In genomic region chr7:76166404-76167255, GRCh38 we compare ENCODE assay signal across 8 cellular contexts. TPM values are rescaled to one million over a fixed set of nuclear protein-coding genes. Genes with fewer than 3 reads are reported as not detected.
DNase-seq lines count a peak whose midpoint lies in the region; ATAC-seq and TF ChIP-seq lines count a peak whose summit lies in the region.

No MANE protein-coding gene starts in this region.

- peak overlapping the region; percentile 84 to 92 (median 90) for H3K4me3 Mint-ChIP-seq in naive thymus-derived CD4-positive, alpha-beta T cell
- peak overlapping the region; percentile 72 for H3K4me3 Mint-ChIP-seq in stimulated activated effector memory CD8-positive, alpha-beta T cell treated with anti-CD3 and anti-CD28 coated beads, Interleukin-12 subunit alpha, Interleukin-12 subunit beta, amount 100 ng/mL, for 72 hours

- H3K36me3 Mint-ChIP-seq in naive thymus-derived CD4-positive, alpha-beta T cell: no peaks in the 10 kb centered on the region
- H3K36me3 Mint-ChIP-seq in stimulated activated effector memory CD8-positive, alpha-beta T cell treated with anti-CD3 and anti-CD28 coated beads, Interleukin-12 subunit alpha, Interleukin-12 subunit beta, amount 100 ng/mL, for 72 hours: peaks cover 6% of the 10 kb centered on the region

- no peaks in the 10 kb centered on the region for H3K79me2 ChIP-seq in DOHH2 (ENCODE audit: control insufficient read depth, low read length)
- H3K79me2 ChIP-seq in GM23248 (ENCODE audit: insufficient read depth): no peaks in the 10 kb centered on the region

- peak overlapping the region; percentile 79 to 99 (median 97) for H3K27ac Mint-ChIP-seq in naive thymus-derived CD4-positive, alpha-beta T cell
- peak overlapping the region; percentile 76 for H3K27ac Mint-ChIP-seq in stimulated activated effector memory CD8-positive, alpha-beta T cell treated with anti-CD3 and anti-CD28 coated beads, Interleukin-12 subunit alpha, Interleukin-12 subunit beta, amount 100 ng/mL, for 72 hours

- H3K9ac ChIP-seq in GM23248: peak overlapping the region; percentile 63

- intact Hi-C loops in naive thymus-derived CD4-positive, alpha-beta T cell (cut with micrococcal nuclease): loop anchor here (1.0 to 2.0 kb wide), 10 partner anchors 12 to 1370 kb away; partner anchors contain the start of genes MDH2 (in 2 of the 2), RHBDD2 (in 2 of the 2), YWHAG (in 2 of the 2) and PTPN12 (in 1 of the 2)

- H3K27ac ChIP-seq in DOHH2 (ENCODE audit: low read depth, low read length): no peak overlapping the region
- H3K27ac ChIP-seq in GM23248: peak overlapping the region; percentile 61
- H3K27ac ChIP-seq in RWPE1: peak overlapping the region; percentile 78
- peak overlapping the region; percentile 84 for H3K27ac ChIP-seq in naive thymus-derived CD4-positive, alpha-beta T cell (ENCODE audit: low read depth, low read length)

- H3K27me3 Mint-ChIP-seq in naive thymus-derived CD4-positive, alpha-beta T cell: no peaks in the 10 kb centered on the region

- no peaks in the 10 kb centered on the region for H3K9me3 Mint-ChIP-seq in naive thymus-derived CD4-positive, alpha-beta T cell
- H3K9me3 Mint-ChIP-seq in stimulated activated effector memory CD8-positive, alpha-beta T cell treated with anti-CD3 and anti-CD28 coated beads, Interleukin-12 subunit alpha, Interleukin-12 subunit beta, amount 100 ng/mL, for 72 hours: no peaks in the 10 kb centered on the region

- H3K4me1 Mint-ChIP-seq in naive thymus-derived CD4-positive, alpha-beta T cell: peaks cover 0 to 14% (median 6%) of the 10 kb centered on the region in 7 donors
- H3K4me1 Mint-ChIP-seq in stimulated activated effector memory CD8-positive, alpha-beta T cell treated with anti-CD3 and anti-CD28 coated beads, Interleukin-12 subunit alpha, Interleukin-12 subunit beta, amount 100 ng/mL, for 72 hours: no peaks in the 10 kb centered on the region

- H3K9me3 ChIP-seq in DOHH2 (ENCODE audit: control insufficient read depth, insufficient read depth, low read length): no peaks in the 10 kb centered on the region
- no peaks in the 10 kb centered on the region for H3K9me3 ChIP-seq in GM23248 (ENCODE audit: low read depth)
- no peaks in the 10 kb centered on the region for H3K9me3 ChIP-seq in naive thymus-derived CD4-positive, alpha-beta T cell (ENCODE audit: control insufficient read depth in 2 of 3, low read length in 3 of 3)

- 1 to 2% methylated on average over 60 to 63 of the region's 67 CpGs for WGBS in GM23248 (ENCODE audit: low coverage in 1 of 2, low lambda C conversion rate in 2 of 2, missing lambda C conversion rate in 2 of 2), 2 experiments

- no peak for TF ChIP-seq CTCF in DOHH2 (IDR thresholded peaks at IDR 0.05; ENCODE audit: low read depth, low read length, poor library complexity, severe bottlenecking)
- no peak for TF ChIP-seq CTCF in RWPE1 (conservative IDR thresholded peaks at IDR 0.05; ENCODE audit: low read depth)
- peak; percentile 2 for TF ChIP-seq CTCF in fibroblast of mammary gland (conservative IDR thresholded peaks at IDR 0.05; ENCODE audit: control insufficient read depth, insufficient read depth, low read depth, low read length)

- DNase-seq in GM23248 (peak; percentile 99), LHCN-M2 (ENCODE audit: low read depth) (peak; percentile 96), RWPE1 (ENCODE audit: low spot score) (peak; percentile 96), fibroblast of mammary gland (ENCODE audit: low read depth) (peak; percentile 94)
- peak; percentile 88 for DNase-seq in activated T-helper 9 cell treated with anti-CD3 and anti-CD28 coated beads, Interleukin-2, amount 50 U/mL, for 16 hours (ENCODE audit: low read depth)
- DNase-seq in naive thymus-derived CD4-positive, alpha-beta T cell: peak; percentile 90 to 95 (median 94)
- peak; percentile 94 to 97 for DNase-seq in stimulated activated effector memory CD8-positive, alpha-beta T cell treated with anti-CD3 and anti-CD28 coated beads, Interleukin-12 subunit alpha, Interleukin-12 subunit beta, amount 100 ng/mL, for 72 hours (ENCODE audit: low spot score in 2 of 2)

- no peaks in the 10 kb centered on the region for H3F3A ChIP-seq in DOHH2 (ENCODE audit: control insufficient read depth, insufficient read depth)
- H3F3A ChIP-seq in GM23248 (ENCODE audit: insufficient read depth): no peaks in the 10 kb centered on the region

- H4K20me1 ChIP-seq in DOHH2 (ENCODE audit: control insufficient read depth, insufficient read depth, low read depth, low read length) (no peaks in the 10 kb centered on the region), GM23248 (ENCODE audit: insufficient read depth) (no peaks in the 10 kb centered on the region)

- peak overlapping the region; percentile 98 for H2AFZ ChIP-seq in GM23248

- H3K36me3 ChIP-seq in DOHH2 (ENCODE audit: control insufficient read depth, low read length) (no peaks in the 10 kb centered on the region), GM23248 (ENCODE audit: low read depth) (no peaks in the 10 kb centered on the region)
- peaks cover 0 to 3% (median 0%) of the 10 kb centered on the region in 3 experiments for H3K36me3 ChIP-seq in naive thymus-derived CD4-positive, alpha-beta T cell (ENCODE audit: control insufficient read depth in 2 of 3, insufficient read depth in 3 of 3, low read length in 3 of 3)

- peak overlapping the region; percentile 70 for H3K4me3 ChIP-seq in DOHH2 (ENCODE audit: low read length)
- peak overlapping the region; percentile 67 for H3K4me3 ChIP-seq in GM23248
- peak overlapping the region; percentile 68 for H3K4me3 ChIP-seq in fibroblast of mammary gland (ENCODE audit: control insufficient read depth, low read depth, low read length)
- peak overlapping the region; percentile 96 for H3K4me3 ChIP-seq in naive thymus-derived CD4-positive, alpha-beta T cell (ENCODE audit: low read length)

- H3K4me1 ChIP-seq in DOHH2 (ENCODE audit: control insufficient read depth, low read length): peaks cover 9% of the 10 kb centered on the region
- no peaks in the 10 kb centered on the region for H3K4me1 ChIP-seq in GM23248 (ENCODE audit: insufficient read depth)
- H3K4me1 ChIP-seq in naive thymus-derived CD4-positive, alpha-beta T cell (ENCODE audit: control insufficient read depth in 2 of 2, insufficient read depth in 2 of 2, low read length in 2 of 2): peaks cover 0 to 4% of the 10 kb centered on the region in 2 donors

- peak overlapping the region; percentile 76 for H3K4me2 ChIP-seq in DOHH2 (ENCODE audit: low read length)
- H3K4me2 ChIP-seq in GM23248 (ENCODE audit: unreplicated experiment): peak overlapping the region; percentile 71

- H3K9me2 ChIP-seq in DOHH2 (replicated peaks; ENCODE audit: control insufficient read depth, low read length): no peaks in the 10 kb centered on the region
- H3K9me2 ChIP-seq in GM23248 (ENCODE audit: insufficient read depth): no peaks in the 10 kb centered on the region

- in situ Hi-C loops in GM23248 (cut with MboI): no loop called here

- H3K27me3 ChIP-seq in DOHH2 (ENCODE audit: control insufficient read depth, low read length) (0 out of 2 replicates have a peak, but pooled peaks cover 2% of the 10 kb centered on the region), GM23248 (replicated peaks; ENCODE audit: insufficient read depth) (no peaks in the 10 kb centered on the region)
- no peaks in the 10 kb centered on the region for H3K27me3 ChIP-seq in naive thymus-derived CD4-positive, alpha-beta T cell (ENCODE audit: control insufficient read depth in 2 of 2, insufficient read depth in 2 of 2, low read length in 2 of 2)

- CTCF ChIA-PET in RWPE1 (lab: Yijun Ruan, JAX): interaction anchor here (0.6 to 1.4 kb wide), 4 partner anchors 11 to 152 kb away, joined by 3 to 5 read pairs (median 3); no protein-coding TSS in a partner anchor
- CTCF ChIA-PET in naive thymus-derived CD4-positive, alpha-beta T cell (lab: Charles Lee): interaction anchor here (0.6 to 1.6 kb wide), 4 partner anchors 10 to 1129 kb away, joined by 3 to 8 read pairs (median 4); no protein-coding TSS in a partner anchor

- peak; percentile 96 for ATAC-seq in naive thymus-derived CD4-positive, alpha-beta T cell
- peak; percentile 97 for ATAC-seq in stimulated activated effector memory CD8-positive, alpha-beta T cell treated with anti-CD3 and anti-CD28 coated beads, Interleukin-12 subunit alpha, Interleukin-12 subunit beta, amount 100 ng/mL, for 72 hours

- POLR2A ChIA-PET in RWPE1 (lab: Yijun Ruan, JAX; ENCODE audit: low non-redundant PET): interaction anchor here (0.6 to 1.0 kb wide), 2 partner anchors 11 to 12 kb away, joined by 4 to 5 read pairs; no protein-coding TSS in a partner anchor
- POLR2A ChIA-PET in naive thymus-derived CD4-positive, alpha-beta T cell (lab: Charles Lee): interaction anchor here (0.7 to 2.6 kb wide), 6 partner anchors 10 to 252 kb away, joined by 3 to 10 read pairs (median 3); partner anchors contain the start of genes MDH2 and STYXL1

RNA-seq across cellular contexts. Expression of gene SRRM3, which starts 35.1 kb away (rescaled TPM):
- 0.65 TPM in 1 of 2 replicates, not detected in the other for total RNA-seq in GM23248 (2014; rRNA removed; shearing (Covaris generic))
- polyA plus RNA-seq in GM23248 (2016; fragmentation: Nextera tagmentation; extraction: Ambion mirVana): 0.39 and 0.91 TPM in 2 replicates
- 0.40 and 1.3 TPM in 2 replicates for total RNA-seq in LHCN-M2 (2014; rRNA removed)
- polyA plus RNA-seq in LHCN-M2 (2012): 0.79 TPM
- total RNA-seq in naive thymus-derived CD4-positive, alpha-beta T cell: not detected
- polyA plus RNA-seq in naive thymus-derived CD4-positive, alpha-beta T cell: not detected
